Comparison of ENCODE assay signal across 8 cellular contexts in the genomic region with DNA sequence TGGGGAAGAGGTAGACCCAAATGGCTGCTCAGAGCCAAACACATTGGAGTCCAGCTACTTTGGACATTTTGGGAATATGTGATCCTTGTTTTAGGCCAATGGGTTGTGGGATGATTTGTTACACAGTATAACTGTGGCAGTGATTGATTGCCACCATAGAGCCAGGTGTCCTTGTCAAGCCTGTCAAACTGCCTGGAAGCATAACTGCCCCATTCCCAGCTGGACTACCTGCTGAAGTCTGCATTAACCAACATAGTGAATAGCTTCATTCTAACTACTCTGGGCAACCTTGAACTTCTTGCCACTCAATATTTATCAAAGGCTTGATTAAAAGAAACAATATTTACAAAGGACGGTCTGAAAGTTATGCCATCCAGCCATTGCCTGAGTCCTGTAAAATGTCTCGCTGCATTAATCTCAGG.
"Had no signal": no experiment of that assay in that cellular context is flagged by ENCODE, and none has a peak within 500 bp of the region (broad histone marks: within the 10 kb centered on the region; RNA-seq: fewer than 3 reads in every experiment).

No MANE protein-coding gene starts in this region.

- H3K4me3 ChIP-seq: GM23248, HAP-1 had no signal

- H3K4me3 Mint-ChIP-seq: HFFc6 had no signal

- H3K27ac Mint-ChIP-seq: HFFc6 had no signal

- H3K36me3 ChIP-seq: HAP-1 had no signal

- H3K9me3 ChIP-seq: HAP-1 had no signal

- DNase-seq: GM23248, GOT3, H7, HFFc6, IMR-90 had no signal

- H3K4me1 ChIP-seq: HAP-1 had no signal

- H3K9ac ChIP-seq: GM23248 had no signal

- H3K27ac ChIP-seq: GM23248, HL-60 had no signal

- ATAC-seq: HCT116 had no signal

- H2AFZ ChIP-seq: GM23248 had no signal
